Comparison of ENCODE assay signal across 30 cellular contexts in the genomic region with DNA sequence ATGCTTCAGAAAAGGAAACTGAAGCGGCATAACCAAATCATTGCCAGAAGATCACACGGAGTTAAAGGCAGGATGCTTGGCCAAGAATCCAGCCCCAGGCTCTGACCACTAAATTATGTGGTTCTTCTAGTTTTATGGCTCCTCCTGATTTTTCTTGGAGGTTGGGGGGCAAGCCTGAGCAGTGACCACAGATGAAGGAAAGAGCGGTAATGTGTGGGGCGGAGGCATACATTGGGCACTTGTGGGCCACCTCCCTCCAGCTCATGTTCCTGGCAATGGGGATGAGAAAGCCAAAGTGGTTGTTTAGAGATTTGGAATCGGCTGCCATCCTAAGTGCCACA. TPM values are rescaled to one million over a fixed set of nuclear protein-coding genes. Genes with fewer than 3 reads are reported as not detected.
DNase-seq lines count a peak whose midpoint lies in the region; ATAC-seq and TF ChIP-seq lines count a peak whose summit lies in the region.
"Had no signal": no experiment of that assay in that cellular context is flagged by ENCODE, and none has a peak within 500 bp of the region (broad histone marks: within the 10 kb centered on the region; RNA-seq: fewer than 3 reads in every experiment).

No MANE protein-coding gene starts in this region.

- H3K9ac ChIP-seq in endodermal cell (ENCODE audit: extremely low read depth, low read length, poor library complexity, severe bottlenecking): no peak overlapping the region
- H3K9ac ChIP-seq: BLaER1 treated with 17β-estradiol and CSF1 and Interleukin-3, amounts not matched to agents 10 nM and 100 nM had no signal

- H3K4me1 ChIP-seq in breast epithelium (no peaks in the 10 kb centered on the region), endodermal cell (ENCODE audit: control insufficient read depth, insufficient read depth, low read length) (no peaks in the 10 kb centered on the region)
- H3K4me1 ChIP-seq: A549, SJSA1 had no signal

- no peak overlapping the region for H3K4me3 Mint-ChIP-seq in MCF 10A (ENCODE audit: unreplicated experiment)
- H3K4me3 Mint-ChIP-seq in activated CD8-positive, alpha-beta memory T cell treated with anti-CD3 and anti-CD28 coated beads, Interleukin-2, amount 10 ng/mL, durations not matched to agents 7 days and 5 days: no peak overlapping the region
- H3K4me3 Mint-ChIP-seq in endodermal cell: no peak overlapping the region
- H3K4me3 Mint-ChIP-seq: CD4-positive, alpha-beta T cell had no signal

- H3K27ac Mint-ChIP-seq in MCF 10A (ENCODE audit: low read depth, unreplicated experiment) (no peak overlapping the region), endodermal cell (no peak overlapping the region)
- H3K27ac Mint-ChIP-seq in activated CD8-positive, alpha-beta memory T cell treated with anti-CD3 and anti-CD28 coated beads, Interleukin-2, amount 10 ng/mL, durations not matched to agents 7 days and 5 days: no peak overlapping the region
- H3K27ac Mint-ChIP-seq: CD4-positive, alpha-beta T cell had no signal

- TF ChIP-seq POLR2A in breast epithelium (IDR thresholded peaks at IDR 0.05): no peak

- no peaks in the 10 kb centered on the region for H3K36me3 Mint-ChIP-seq in MCF 10A (ENCODE audit: insufficient read depth, unreplicated experiment)
- no peaks in the 10 kb centered on the region for H3K36me3 Mint-ChIP-seq in activated CD8-positive, alpha-beta memory T cell treated with anti-CD3 and anti-CD28 coated beads, Interleukin-2, amount 10 ng/mL, durations not matched to agents 7 days and 5 days
- H3K36me3 Mint-ChIP-seq in endodermal cell (ENCODE audit: low read depth): no peaks in the 10 kb centered on the region

- H3K9me3 Mint-ChIP-seq in MCF 10A (ENCODE audit: unreplicated experiment) (no peaks in the 10 kb centered on the region), endodermal cell (no peaks in the 10 kb centered on the region)
- H3K9me3 Mint-ChIP-seq in activated CD8-positive, alpha-beta memory T cell treated with anti-CD3 and anti-CD28 coated beads, Interleukin-2, amount 10 ng/mL, durations not matched to agents 7 days and 5 days (ENCODE audit: low read depth): no peaks in the 10 kb centered on the region
- H3K9me3 Mint-ChIP-seq: CD4-positive, alpha-beta T cell had no signal

- H3K4me1 Mint-ChIP-seq in MCF 10A (ENCODE audit: insufficient read depth, unreplicated experiment) (no peaks in the 10 kb centered on the region), endodermal cell (peaks cover 7% of the 10 kb centered on the region)
- H3K4me1 Mint-ChIP-seq in activated CD8-positive, alpha-beta memory T cell treated with anti-CD3 and anti-CD28 coated beads, Interleukin-2, amount 10 ng/mL, durations not matched to agents 7 days and 5 days: no peaks in the 10 kb centered on the region

- no peaks in the 10 kb centered on the region for H3K27me3 ChIP-seq in breast epithelium
- H3K27me3 ChIP-seq in endodermal cell (ENCODE audit: control insufficient read depth, insufficient read depth, low read length, poor library complexity, severe bottlenecking): peaks cover 5% of the 10 kb centered on the region
- H3K27me3 ChIP-seq: BLaER1 treated with 17β-estradiol and CSF1 and Interleukin-3, amounts not matched to agents 10 nM and 100 nM had no signal

- POLR2A ChIA-PET in MCF 10A (lab: Yijun Ruan, JAX): no interaction called here

- no TSS peak for BruUV-seq in MCF 10A (replicated peaks; lab: Mats Ljungman, UMichigan)

- no peaks in the 10 kb centered on the region for H3K36me3 ChIP-seq in breast epithelium
- no peaks in the 10 kb centered on the region for H3K36me3 ChIP-seq in endodermal cell (ENCODE audit: control insufficient read depth, insufficient read depth, low read length)
- H3K36me3 ChIP-seq: BLaER1 treated with 17β-estradiol and CSF1 and Interleukin-3, amounts not matched to agents 10 nM and 100 nM; SJSA1 had no signal

- TF ChIP-seq CTCF in breast epithelium (IDR thresholded peaks at IDR 0.05) (no peak), MCF 10A (IDR thresholded peaks at IDR 0.05; ENCODE audit: unreplicated experiment) (no peak), endodermal cell (conservative IDR thresholded peaks at IDR 0.05) (no peak)

- peak in 1 of 2 donors; percentile 56 for DNase-seq in breast epithelium (ENCODE audit: low spot score in 2 of 2)
- no peak for DNase-seq in MCF 10A (ENCODE audit: unreplicated experiment)
- DNase-seq in activated CD8-positive, alpha-beta memory T cell treated with anti-CD3 and anti-CD28 coated beads, Interleukin-2, amount 10 ng/mL, durations not matched to agents 7 days and 5 days: peak; percentile 33
- peak; percentile 1 for DNase-seq in endodermal cell
- DNase-seq in ureter (ENCODE audit: low spot score): peak; percentile 36
- no peak for DNase-seq in occipital lobe (lab: John Stamatoyannopoulos, UW)
- DNase-seq: AML-193; CD4-positive, alpha-beta T cell; GDM1; GOT3; HCEC 1CT; IMR-90; KG1; MM.1S; NCI-H1048; NCI-H1417; NCI-H187; NCI-H2081 treated with DMSO at 0.1 percent for 48 hours; NCI-H2171; NCI-H345; NCI-H510A treated with DMSO at 0.1 percent for 48 hours; NCI-H748 treated with DMSO at 0.1 percent for 48 hours; PC-3; Right ventricle myocardium superior; RPMI8226 had no signal

- ATAC-seq in activated CD8-positive, alpha-beta memory T cell treated with anti-CD3 and anti-CD28 coated beads, Interleukin-2, amount 10 ng/mL, durations not matched to agents 7 days and 5 days: no peak
- no peak for ATAC-seq in HG02840 (IDR thresholded peaks at IDR 0.05; ENCODE audit: low FRiP score, unreplicated experiment)
- ATAC-seq: A549, PC-3 had no signal

- H3K9me3 ChIP-seq in breast epithelium (no peaks in the 10 kb centered on the region), endodermal cell (ENCODE audit: control insufficient read depth, low read length) (no peaks in the 10 kb centered on the region)
- H3K9me3 ChIP-seq: A549; BLaER1 treated with 17β-estradiol and CSF1 and Interleukin-3, amounts not matched to agents 10 nM and 100 nM; SJSA1 had no signal

- H3K27ac ChIP-seq in breast epithelium (peak overlapping the region; percentile 1 to 46), endodermal cell (ENCODE audit: low read depth, low read length) (no peak overlapping the region)
- H3K27ac ChIP-seq: A549; BLaER1 treated with 17β-estradiol and CSF1 and Interleukin-3, amounts not matched to agents 10 nM and 100 nM; SJSA1 had no signal

- WGBS in endodermal cell (ENCODE audit: insufficient coverage in 1 of 2, insufficient read length in 1 of 2), 2 experiments: 87 to 100% methylated on average over 2 to 5 of the region's 5 CpGs

- intact Hi-C loops in breast epithelium (cut with DNase I; ENCODE audit: low total_unique reads) (no loop called here), MCF 10A (cut with micrococcal nuclease) (loop anchor here (10.0 kb wide), 2 partner anchors 122 to 332 kb away; no protein-coding TSS in a partner anchor)

- H3K27me3 Mint-ChIP-seq in MCF 10A (ENCODE audit: insufficient read depth, unreplicated experiment) (peaks cover 55% of the 10 kb centered on the region), endodermal cell (ENCODE audit: insufficient read depth) (peaks cover 21% of the 10 kb centered on the region)
- H3K27me3 Mint-ChIP-seq in activated CD8-positive, alpha-beta memory T cell treated with anti-CD3 and anti-CD28 coated beads, Interleukin-2, amount 10 ng/mL, durations not matched to agents 7 days and 5 days: peaks cover 13% of the 10 kb centered on the region

- peak overlapping the region in 1 of 3 donors; percentile 12 for H3K4me3 ChIP-seq in breast epithelium
- no peak overlapping the region for H3K4me3 ChIP-seq in endodermal cell (ENCODE audit: low read length)
- H3K4me3 ChIP-seq: A549; BLaER1 treated with 17β-estradiol and CSF1 and Interleukin-3, amounts not matched to agents 10 nM and 100 nM; GM12878; SJSA1 had no signal

- CTCF ChIA-PET in MCF 10A (lab: Yijun Ruan, JAX): interaction anchor here (0.6 to 8.9 kb wide), 16 partner anchors 10 to 333 kb away, joined by 3 to 127 read pairs (median 6); a partner anchor contains a TSS
- CTCF ChIA-PET in activated CD8-positive, alpha-beta memory T cell treated with anti-CD3 and anti-CD28 coated beads, Interleukin-2, amount 10 ng/mL, durations not matched to agents 7 days and 5 days (lab: Charles Lee): interaction anchor here (1.0 to 3.8 kb wide), 4 partner anchors 9 to 121 kb away, joined by 3 to 25 read pairs (median 4); no protein-coding TSS in a partner anchor

RNA-seq across cellular contexts. Expression of a gene that starts 3.2 kb away (rescaled TPM):
- total RNA-seq in breast epithelium (10 to 100 TPM in 2 of 3 donors, under 1 TPM in 1; under 0.01 to 19.8 (median 13.4) TPM), MCF 10A (2022) (0.30 and 0.44 TPM in 2 replicates), endodermal cell (1 to 10 TPM; 2.7 to 4.1 TPM), ureter (27.7 TPM), occipital lobe (under 0.01 TPM)
- total RNA-seq in activated CD8-positive, alpha-beta memory T cell treated with anti-CD3 and anti-CD28 coated beads, Interleukin-2, amount 10 ng/mL, durations not matched to agents 7 days and 5 days: not detected
- 0.28 TPM for polyA plus RNA-seq in endodermal cell (2013, experiment 1 of 2)
- 0.50 TPM for polyA plus RNA-seq in endodermal cell (2013, experiment 2 of 2)
- total RNA-seq: CD4-positive, alpha-beta T cell; GM12878; IMR-90; Right ventricle myocardium superior; SJSA1 had no signal
- polyA plus RNA-seq: A549, GM12878 had no signal

RNA-seq across cellular contexts. Expression of a gene that starts 27.4 kb away (rescaled TPM):
- 10 to 100 TPM in 2 of 3 donors, 1 to 10 TPM in 1; 5.2 to 29.8 (median 29.6) TPM for total RNA-seq in breast epithelium
- total RNA-seq in MCF 10A (2022): 0.79 and 1.4 TPM in 2 replicates
- 1 to 10 TPM; 5.1 to 7.5 TPM for total RNA-seq in activated CD8-positive, alpha-beta memory T cell treated with anti-CD3 and anti-CD28 coated beads, Interleukin-2, amount 10 ng/mL, durations not matched to agents 7 days and 5 days
- 10 to 100 TPM; 33.2 to 36.9 TPM for total RNA-seq in endodermal cell
- polyA plus RNA-seq in endodermal cell (2013, experiment 1 of 2): 16.0 TPM
- polyA plus RNA-seq in endodermal cell (2013, experiment 2 of 2): 14.1 TPM
- 55.9 TPM for total RNA-seq in ureter
- 55.8 TPM for total RNA-seq in occipital lobe

RNA-seq across cellular contexts. Expression of a gene that starts 51.2 kb away (rescaled TPM):
- total RNA-seq in breast epithelium: 1 to 10 TPM in 1 of 3 donors, under 1 TPM in 1, not detected in 1; 0.15 to 1.3 TPM
- total RNA-seq in MCF 10A (2022): not detected in 2 replicates
- not detected for total RNA-seq in activated CD8-positive, alpha-beta memory T cell treated with anti-CD3 and anti-CD28 coated beads, Interleukin-2, amount 10 ng/mL, durations not matched to agents 7 days and 5 days
- under 1 TPM; 0.15 to 0.22 TPM for total RNA-seq in endodermal cell
- polyA plus RNA-seq in endodermal cell (2013, experiment 1 of 2): not detected
- not detected for polyA plus RNA-seq in endodermal cell (2013, experiment 2 of 2)
- total RNA-seq in ureter: not detected
- 0.31 TPM for total RNA-seq in occipital lobe
- total RNA-seq: CD4-positive, alpha-beta T cell; GM12878; IMR-90; PC-3; Right ventricle myocardium superior; SJSA1 had no signal
- polyA plus RNA-seq: A549, GM12878, IMR-90 had no signal

RNA-seq across cellular contexts. Expression of a gene that starts 57.0 kb away (rescaled TPM):
- total RNA-seq in breast epithelium (not detected), MCF 10A (2022) (not detected in 2 replicates), endodermal cell (not detected), ureter (not detected), occipital lobe (not detected)
- total RNA-seq in activated CD8-positive, alpha-beta memory T cell treated with anti-CD3 and anti-CD28 coated beads, Interleukin-2, amount 10 ng/mL, durations not matched to agents 7 days and 5 days: not detected
- not detected for polyA plus RNA-seq in endodermal cell (2013, experiment 1 of 2)
- polyA plus RNA-seq in endodermal cell (2013, experiment 2 of 2): not detected
- total RNA-seq: CD4-positive, alpha-beta T cell; GM12878; IMR-90; PC-3; Right ventricle myocardium superior; SJSA1 had no signal
- polyA plus RNA-seq: A549, GM12878, IMR-90 had no signal

Comparison
In these comparisons a context has a peak if more than half of its experiments do, and no peak if none do; other contexts are left out.
1. DNase-seq: peak in activated CD8-positive, alpha-beta memory T cell treated with anti-CD3 and anti-CD28 coated beads, Interleukin-2, amount 10 ng/mL, durations not matched to agents 7 days and 5 days (single experiment), endodermal cell (single experiment) and ureter (single experiment); none in MCF 10A (single experiment) and occipital lobe (single experiment).